Comparison of ENCODE assay signal across 2 cellular contexts in the genomic region with DNA sequence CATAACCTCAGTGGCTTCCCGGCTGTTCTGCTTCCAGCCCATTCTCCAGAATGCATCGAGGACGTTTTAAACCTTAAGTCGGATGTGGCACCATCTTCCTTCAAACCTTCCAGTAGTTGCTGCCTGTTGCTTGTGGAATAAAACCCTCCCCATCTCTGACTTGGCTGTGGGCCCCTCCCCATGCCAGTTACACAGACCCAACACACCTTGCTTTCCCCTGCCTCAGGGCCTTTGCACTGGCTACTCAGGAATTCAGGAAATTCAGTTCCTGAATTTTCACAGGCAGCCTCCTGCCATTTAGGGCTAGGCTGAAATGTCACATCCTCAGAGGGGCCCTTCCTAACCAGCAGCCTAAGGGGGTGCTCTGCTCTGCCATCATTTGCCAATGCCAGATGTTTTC.
TF ChIP-seq lines count a peak whose summit lies in the region.

No MANE protein-coding gene starts in this region.

TF ChIP-seq in GM12891, 5 proteins besides CTCF, POLR2A, EP300 and RAD21:
- TF ChIP-seq PAX5 (IDR thresholded peaks at IDR 0.05; ENCODE audit: insufficient read depth, low read length, severe bottlenecking): no peak
- peak; percentile 26; the same call in 1 of the 2 replicates for TF ChIP-seq POU2F2 (IDR thresholded peaks at IDR 0.05; ENCODE audit: low read depth, low read length)

TF ChIP-seq in H1, 55 proteins besides CTCF, POLR2A, EP300 and RAD21:
- TF ChIP-seq JUND (IDR thresholded peaks at IDR 0.05; ENCODE audit: low read length): no peak
- TF ChIP-seq SP2 (IDR thresholded peaks at IDR 0.05; ENCODE audit: low read length): no peak
- no peak for TF ChIP-seq BCL11A (IDR thresholded peaks at IDR 0.05; ENCODE audit: low read depth in 2 of 2, low read length in 2 of 2)
- TF ChIP-seq KDM1A (IDR thresholded peaks at IDR 0.05; ENCODE audit: borderline replicate concordance, low read length): peak; percentile 75; the same call in 1 of the 2 replicates
